8 cellular contexts compared by ENCODE assay signal in genomic region chr1:115098979-115099692, GRCh38. TPM values are rescaled to one million over a fixed set of nuclear protein-coding genes. Genes with fewer than 3 reads are reported as not detected.
A peak's percentile ranks its signal among the peaks of the same experiment; 100 is the strongest.
DNase-seq lines count a peak whose midpoint lies in the region; ATAC-seq and TF ChIP-seq lines count a peak whose summit lies in the region.

No MANE protein-coding gene starts in this region.

- peaks cover 6% of the 10 kb centered on the region for H3K27me3 Mint-ChIP-seq in activated CD8-positive, alpha-beta memory T cell treated with anti-CD3 and anti-CD28 coated beads, Interleukin-2, amount 10 ng/mL, durations not matched to agents 7 days and 5 days

- H3K4me1 ChIP-seq in psoas muscle (no peaks in the 10 kb centered on the region), A673 (ENCODE audit: insufficient read depth, low read length, poor library complexity, severe bottlenecking) (peaks cover under 1% of the 10 kb centered on the region)

- no TSS peak for BruUV-seq in A673 (replicated peaks; lab: Mats Ljungman, UMichigan)

- H3K27me3 ChIP-seq in psoas muscle (ENCODE audit: insufficient read depth in 3 of 3, low read length in 2 of 3) (no peaks in the 10 kb centered on the region), A673 (replicated peaks; ENCODE audit: insufficient read depth, low read depth, low read length, poor library complexity) (no peaks in the 10 kb centered on the region)

- peaks cover 25% of the 10 kb centered on the region for H3K4me1 Mint-ChIP-seq in activated CD8-positive, alpha-beta memory T cell treated with anti-CD3 and anti-CD28 coated beads, Interleukin-2, amount 10 ng/mL, durations not matched to agents 7 days and 5 days

- H3K4me3 Mint-ChIP-seq in activated CD8-positive, alpha-beta memory T cell treated with anti-CD3 and anti-CD28 coated beads, Interleukin-2, amount 10 ng/mL, durations not matched to agents 7 days and 5 days = peak overlapping the region; percentile 83

- no peaks in the 10 kb centered on the region for H3K36me3 Mint-ChIP-seq in activated CD8-positive, alpha-beta memory T cell treated with anti-CD3 and anti-CD28 coated beads, Interleukin-2, amount 10 ng/mL, durations not matched to agents 7 days and 5 days

- H3K9me3 Mint-ChIP-seq in activated CD8-positive, alpha-beta memory T cell treated with anti-CD3 and anti-CD28 coated beads, Interleukin-2, amount 10 ng/mL, durations not matched to agents 7 days and 5 days (ENCODE audit: low read depth) = no peaks in the 10 kb centered on the region

- H3K36me3 ChIP-seq in psoas muscle (ENCODE audit: insufficient read depth in 1 of 2, low read depth in 1 of 2) (no peaks in the 10 kb centered on the region), A673 (ENCODE audit: insufficient read depth, low read length, poor library complexity, severe bottlenecking) (no peaks in the 10 kb centered on the region)

- peak; percentile 89 for ATAC-seq in GM18868 (IDR thresholded peaks at IDR 0.05; ENCODE audit: unreplicated experiment)
- ATAC-seq in HG02970 (IDR thresholded peaks at IDR 0.05; ENCODE audit: low FRiP score, unreplicated experiment) = peak; percentile 77
- peak; percentile 89 for ATAC-seq in activated CD8-positive, alpha-beta memory T cell treated with anti-CD3 and anti-CD28 coated beads, Interleukin-2, amount 10 ng/mL, durations not matched to agents 7 days and 5 days
- ATAC-seq in esophagus mucosa = peak; percentile 57
- peak in 2 of 4 donors; percentile 40 to 56 for ATAC-seq in psoas muscle

- H3K27ac Mint-ChIP-seq in activated CD8-positive, alpha-beta memory T cell treated with anti-CD3 and anti-CD28 coated beads, Interleukin-2, amount 10 ng/mL, durations not matched to agents 7 days and 5 days = peak overlapping the region; percentile 99

- CTCF ChIA-PET in activated CD8-positive, alpha-beta memory T cell treated with anti-CD3 and anti-CD28 coated beads, Interleukin-2, amount 10 ng/mL, durations not matched to agents 7 days and 5 days (lab: Charles Lee) = interaction anchor here (0.9 to 3.4 kb wide), 7 partner anchors 10 to 120 kb away, joined by 3 to 22 read pairs (median 6); partner anchors contain the start of gene TSPAN2
- CTCF ChIA-PET in A673 (lab: Charles Lee) = no interaction called here

- POLR2A ChIA-PET in A673 (lab: Charles Lee; ENCODE audit: low non-redundant PET) = no interaction called here

- intact Hi-C loops in psoas muscle (cut with DNase I) (no loop called here), A673 (cut with micrococcal nuclease; ENCODE audit: unreplicated experiment) (no loop called here)

- TF ChIP-seq CTCF in psoas muscle (IDR thresholded peaks at IDR 0.05) = no peak
- TF ChIP-seq CTCF in A673 (conservative IDR thresholded peaks at IDR 0.05; ENCODE audit: low read depth, low read length) = no peak

- WGBS in psoas muscle, 3 donors = 15 to 22% (median 15%) methylated on average over 13 of the region's 13 CpGs

- peak overlapping the region; percentile 38 for H3K27ac ChIP-seq in psoas muscle
- no peak overlapping the region for H3K27ac ChIP-seq in A673 (ENCODE audit: low read depth, low read length, poor library complexity, severe bottlenecking)

- DNase-seq in NCI-H526 treated with DMSO at 0.1 percent for 48 hours (lab: John Stamatoyannopoulos, UW) = peak; percentile 70
- DNase-seq in activated CD8-positive, alpha-beta memory T cell treated with anti-CD3 and anti-CD28 coated beads, Interleukin-2, amount 10 ng/mL, durations not matched to agents 7 days and 5 days = peak; percentile 87
- no peak for DNase-seq in psoas muscle
- no peak for DNase-seq in A673 (ENCODE audit: low spot score)
- DNase-seq in SK-N-DZ (ENCODE audit: low spot score) = no peak

- no peaks in the 10 kb centered on the region for H3K9me3 ChIP-seq in psoas muscle
- no peaks in the 10 kb centered on the region for H3K9me3 ChIP-seq in A673 (ENCODE audit: low read depth, low read length, poor library complexity, severe bottlenecking)

- peak overlapping the region; percentile 59 for H3K4me3 ChIP-seq in psoas muscle
- H3K4me3 ChIP-seq in A673 (ENCODE audit: low read depth, low read length, poor library complexity, severe bottlenecking) = no peak overlapping the region

RNA-seq across cellular contexts. Expression of gene TSPAN2, which starts 9.8 kb away (rescaled TPM):
- total RNA-seq in activated CD8-positive, alpha-beta memory T cell treated with anti-CD3 and anti-CD28 coated beads, Interleukin-2, amount 10 ng/mL, durations not matched to agents 7 days and 5 days = 1 to 10 TPM; 1.2 to 2.3 TPM
- total RNA-seq in esophagus mucosa = 0.68 TPM
- 1 to 10 TPM; 1.2 to 2.3 (median 2.1) TPM for total RNA-seq in psoas muscle
- 1 to 10 TPM in 2 of 3 donors, under 1 TPM in 1; 0.87 to 1.4 (median 1.1) TPM for polyA plus RNA-seq in psoas muscle
- total RNA-seq in A673 (2021) = 1.9 and 2.8 TPM in 2 replicates
- 0.07 TPM in 1 of 2 replicates, not detected in the other for polyA plus RNA-seq in SK-N-DZ (2014; cell fraction: cytosol; rRNA removed)
- polyA plus RNA-seq in SK-N-DZ (2014; cell fraction: nucleus; rRNA removed) = 0.05 and 0.08 TPM in 2 replicates

Comparison
In these comparisons a context has a peak if more than half of its experiments do, and no peak if none do; other contexts are left out.
1. DNase-seq: peak in NCI-H526 treated with DMSO at 0.1 percent for 48 hours (single experiment) and activated CD8-positive, alpha-beta memory T cell treated with anti-CD3 and anti-CD28 coated beads, Interleukin-2, amount 10 ng/mL, durations not matched to agents 7 days and 5 days (single experiment); none in psoas muscle (0 of 2), A673 (single experiment) and SK-N-DZ (single experiment).